Comparison of ENCODE assay signal across 16 cellular contexts in the genomic region with DNA sequence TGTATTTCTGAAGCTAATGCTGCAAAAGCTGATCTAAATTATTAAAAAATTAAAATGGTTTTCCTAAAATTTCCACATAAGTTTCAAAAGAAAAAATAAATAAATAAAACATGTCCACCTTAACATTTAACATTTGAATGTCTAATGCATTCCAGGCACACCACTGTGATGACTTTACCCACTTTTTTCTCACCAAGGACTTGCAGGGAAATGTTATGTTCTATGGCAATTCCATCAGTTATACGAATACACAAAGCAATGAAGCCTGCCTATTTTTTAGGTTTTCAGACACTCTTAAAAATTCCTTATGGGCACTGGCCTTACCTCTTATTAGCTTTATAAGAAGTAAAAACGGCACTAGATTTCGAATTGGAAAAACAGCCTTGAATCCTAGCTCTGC.
"Had no signal": no experiment of that assay in that cellular context is flagged by ENCODE, and none has a peak within 500 bp of the region (broad histone marks: within the 10 kb centered on the region; RNA-seq: fewer than 3 reads in every experiment).

No MANE protein-coding gene starts in this region.

- H3K4me3 Mint-ChIP-seq: activated CD4-positive, alpha-beta memory T cell treated with anti-CD3 and anti-CD28 coated beads for 36 hours; activated CD4-positive, alpha-beta T cell treated with anti-CD3 and anti-CD28 coated beads for 36 hours; activated naive CD4-positive, alpha-beta T cell treated with anti-CD3 and anti-CD28 coated beads, Interleukin-2, amount 50 U/mL, for 24 hours; activated T-cell treated with anti-CD3 and anti-CD28 coated beads, Interleukin-2, amount 50 U/mL, for 24 hours; neural progenitor cell had no signal

- H3K9ac ChIP-seq: neural progenitor cell had no signal

- H3K9me3 Mint-ChIP-seq: activated CD4-positive, alpha-beta memory T cell treated with anti-CD3 and anti-CD28 coated beads for 36 hours; activated naive CD4-positive, alpha-beta T cell treated with anti-CD3 and anti-CD28 coated beads, Interleukin-2, amount 50 U/mL, for 24 hours; activated T-cell treated with anti-CD3 and anti-CD28 coated beads, Interleukin-2, amount 50 U/mL, for 24 hours had no signal

- ATAC-seq: activated CD4-positive, alpha-beta T cell treated with anti-CD3 and anti-CD28 coated beads for 36 hours; gastrocnemius medialis; heart right ventricle; left lobe of liver; pancreas; T-helper 17 cell had no signal

- H3K27ac ChIP-seq: heart right ventricle, pancreas, stomach, thoracic aorta had no signal

- DNase-seq: activated CD4-positive, alpha-beta memory T cell treated with anti-CD3 and anti-CD28 coated beads for 36 hours; activated CD4-positive, alpha-beta T cell treated with anti-CD3 and anti-CD28 coated beads for 36 hours; activated T-cell treated with anti-CD3 and anti-CD28 coated beads, Interleukin-2, amount 50 U/mL, for 24 hours; amygdala; gastrocnemius medialis; heart right ventricle; islet precursor cell; pancreas; stimulated activated CD4-positive, alpha-beta T cell treated with anti-CD3 and anti-CD28 coated beads, Interleukin-12 subunit alpha, Interleukin-12 subunit beta, amount 100 ng/mL, for 4 hours; stimulated activated CD4-positive, alpha-beta T cell treated with anti-CD3 and anti-CD28 coated beads, Interleukin-2, amount 100 ng/mL, for 24 hours; stomach; T-helper 17 cell had no signal

- H2AFZ ChIP-seq: neural progenitor cell had no signal

- H3K27me3 Mint-ChIP-seq: activated CD4-positive, alpha-beta memory T cell treated with anti-CD3 and anti-CD28 coated beads for 36 hours; activated CD4-positive, alpha-beta T cell treated with anti-CD3 and anti-CD28 coated beads for 36 hours; activated naive CD4-positive, alpha-beta T cell treated with anti-CD3 and anti-CD28 coated beads, Interleukin-2, amount 50 U/mL, for 24 hours; activated T-cell treated with anti-CD3 and anti-CD28 coated beads, Interleukin-2, amount 50 U/mL, for 24 hours; T-helper 17 cell had no signal

- H3K27ac Mint-ChIP-seq: activated CD4-positive, alpha-beta memory T cell treated with anti-CD3 and anti-CD28 coated beads for 36 hours; activated CD4-positive, alpha-beta T cell treated with anti-CD3 and anti-CD28 coated beads for 36 hours; activated naive CD4-positive, alpha-beta T cell treated with anti-CD3 and anti-CD28 coated beads, Interleukin-2, amount 50 U/mL, for 24 hours; activated T-cell treated with anti-CD3 and anti-CD28 coated beads, Interleukin-2, amount 50 U/mL, for 24 hours; neural progenitor cell; T-helper 17 cell had no signal

- H3K9me3 ChIP-seq: gastrocnemius medialis, pancreas, stomach, thoracic aorta had no signal

- H3K27me3 ChIP-seq: gastrocnemius medialis, heart right ventricle, neural progenitor cell, pancreas, stomach had no signal

- H3K36me3 ChIP-seq: gastrocnemius medialis, heart right ventricle, pancreas, stomach, thoracic aorta had no signal

- H3K4me3 ChIP-seq: gastrocnemius medialis, heart right ventricle, pancreas, stomach, thoracic aorta had no signal
